10 cellular contexts compared by ENCODE assay signal in the genomic region with DNA sequence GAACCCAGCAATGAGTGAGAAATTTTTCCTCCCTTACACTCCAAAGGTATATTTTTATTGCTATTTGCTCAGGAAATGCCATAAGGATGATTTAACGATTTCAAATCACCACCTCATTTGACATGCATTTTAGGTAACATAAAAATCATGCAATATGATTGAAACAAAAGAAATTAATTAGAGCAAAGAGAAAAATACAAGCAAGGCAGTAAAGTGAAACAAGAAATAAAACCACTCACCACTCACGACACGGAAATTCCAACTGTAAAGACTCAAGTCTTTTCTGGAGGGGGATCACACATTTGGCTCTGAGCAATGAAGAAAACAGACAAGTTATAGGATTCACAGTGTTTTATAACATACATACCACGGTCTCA.
DNase-seq lines count a peak whose midpoint lies in the region; ATAC-seq and TF ChIP-seq lines count a peak whose summit lies in the region.
"Had no signal": no experiment of that assay in that cellular context is flagged by ENCODE, and none has a peak within 500 bp of the region (broad histone marks: within the 10 kb centered on the region; RNA-seq: fewer than 3 reads in every experiment).

No MANE protein-coding gene starts in this region.

- peak; percentile 38 for ATAC-seq in mucosa of descending colon
- no peak for ATAC-seq in HG02642 (IDR thresholded peaks at IDR 0.05; ENCODE audit: poor library complexity, unreplicated experiment)
- ATAC-seq in GM21360 (IDR thresholded peaks at IDR 0.05; ENCODE audit: unreplicated experiment) = no peak
- ATAC-seq: pancreas had no signal

- CTCF ChIA-PET in AG04449 (lab: Yijun Ruan, JAX) = interaction anchor here (5.0 to 29.0 kb wide), 3 partner anchors 11 to 289 kb away, joined by 40 to 1945 read pairs (median 112); no protein-coding TSS in a partner anchor

- DNase-seq in AG04449 (ENCODE audit: low read depth, low spot score) (no peak), MG63 (no peak), dedifferentiated amniotic fluid mesenchymal stem cell (ENCODE audit: extremely low spot score) (peak; percentile 43), mucosa of descending colon (no peak)
- DNase-seq in activated CD8-positive, alpha-beta memory T cell treated with anti-CD3 and anti-CD28 coated beads, Interleukin-2, amount 50 U/mL, for 4 hours = no peak
- no peak for DNase-seq in stimulated activated CD4-positive, alpha-beta T cell treated with anti-CD3 and anti-CD28 coated beads, Interleukin-2, amount 100 ng/mL, for 48 hours
- DNase-seq: activated naive CD8-positive, alpha-beta T cell treated with anti-CD3 and anti-CD28 coated beads, Interleukin-2, amount 10 ng/mL, durations not matched to agents 7 days and 5 days; pancreas had no signal

- peak overlapping the region; percentile 12; the same call in 1 of the 2 replicates for H3K4me3 ChIP-seq in AG04449 (ENCODE audit: low read depth, low read length)
- peak overlapping the region; percentile 11 for H3K4me3 ChIP-seq in MG63
- H3K4me3 ChIP-seq in mucosa of descending colon = no peak overlapping the region
- H3K4me3 ChIP-seq: pancreas had no signal

- intact Hi-C loops in mucosa of descending colon (cut with DNase I, micrococcal nuclease) = no loop called here

- H3K36me3 ChIP-seq in MG63 = no peaks in the 10 kb centered on the region
- H3K36me3 ChIP-seq in mucosa of descending colon (ENCODE audit: low read depth) = no peaks in the 10 kb centered on the region
- H3K36me3 ChIP-seq: pancreas had no signal

- TF ChIP-seq CTCF in AG04449 (IDR thresholded peaks at IDR 0.05; ENCODE audit: insufficient read depth, low read length, missing control alignments) = no peak
- no peak for TF ChIP-seq CTCF in mucosa of descending colon (IDR thresholded peaks at IDR 0.05)

- POLR2A ChIA-PET in AG04449 (lab: Yijun Ruan, JAX) = no interaction called here

- H3K9me3 ChIP-seq in MG63 = no peaks in the 10 kb centered on the region
- H3K9me3 ChIP-seq in mucosa of descending colon = no peaks in the 10 kb centered on the region
- H3K9me3 ChIP-seq: pancreas had no signal

- no peaks in the 10 kb centered on the region for H3K4me1 ChIP-seq in mucosa of descending colon (ENCODE audit: low read depth)

- no peaks in the 10 kb centered on the region for H3K27me3 ChIP-seq in MG63
- H3K27me3 ChIP-seq: pancreas had no signal
